7 cellular contexts compared by ENCODE assay signal in the genomic region with DNA sequence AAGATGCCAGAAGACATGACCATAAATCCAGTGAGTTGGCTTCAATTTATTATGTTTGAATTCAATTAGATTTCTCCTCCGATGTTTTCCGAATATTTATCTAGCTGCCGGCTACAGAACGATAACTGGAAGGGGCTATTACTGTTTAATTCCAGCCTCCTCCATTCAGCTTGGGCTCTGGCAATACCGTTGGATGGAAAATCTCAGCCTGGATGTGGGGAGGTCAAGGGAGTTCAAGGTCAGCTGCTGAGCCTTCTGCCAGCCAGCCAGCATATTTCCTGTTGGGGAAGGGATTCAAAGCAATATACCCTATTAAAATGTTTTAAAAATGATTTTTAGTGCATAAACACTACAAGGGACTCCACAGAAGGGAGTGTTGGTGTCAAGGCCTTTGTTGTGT. TPM values are rescaled to one million over a fixed set of nuclear protein-coding genes. Genes with fewer than 3 reads are reported as not detected.
"Had no signal": no experiment of that assay in that cellular context is flagged by ENCODE, and none has a peak within 500 bp of the region (broad histone marks: within the 10 kb centered on the region; RNA-seq: fewer than 3 reads in every experiment).

No MANE protein-coding gene starts in this region.

RNA-seq across cellular contexts. Expression of a gene that starts 34.9 kb away (rescaled TPM):
- total RNA-seq: GM23248, GM23338, H1, H4, H7, H9, HFFc6 had no signal
- polyA plus RNA-seq: GM23248, GM23338, H1 had no signal

RNA-seq across cellular contexts. Expression of a gene that starts 46.2 kb away (rescaled TPM):
- total RNA-seq: GM23248, GM23338, H1 had no signal
- polyA plus RNA-seq: GM23248, GM23338 had no signal
